Comparison of ENCODE assay signal across 15 cellular contexts in genomic region chr2:64532030-64532429, GRCh38. TPM values are rescaled to one million over a fixed set of nuclear protein-coding genes. Genes with fewer than 3 reads are reported as not detected.
DNase-seq lines count a peak whose midpoint lies in the region; ATAC-seq, FAIRE-seq and TF ChIP-seq lines count a peak whose summit lies in the region.
"Had no signal": no experiment of that assay in that cellular context is flagged by ENCODE, and none has a peak within 500 bp of the region (broad histone marks: within the 10 kb centered on the region; RNA-seq: fewer than 3 reads in every experiment).

No MANE protein-coding gene starts in this region.

- H3K36me3 ChIP-seq in HepG2 (replicated peaks in 1 of 2; ENCODE audit: control insufficient read depth in 1 of 2, insufficient read depth in 2 of 2, low read length in 2 of 2) (peaks cover 2 to 4% of the 10 kb centered on the region in 2 experiments; a peak in 2 of 5 replicates), right lobe of liver (no peaks in the 10 kb centered on the region), esophagus squamous epithelium (peaks cover 0 to 7% (median 0%) of the 10 kb centered on the region in 3 donors)

- H3K4me1 ChIP-seq in HepG2 (ENCODE audit: insufficient read depth, low read length) = peaks cover 52% of the 10 kb centered on the region
- H3K4me1 ChIP-seq in right lobe of liver = peaks cover 0 to 25% (median 5%) of the 10 kb centered on the region in 4 donors
- peaks cover 0 to 52% (median 0%) of the 10 kb centered on the region in 3 donors for H3K4me1 ChIP-seq in esophagus squamous epithelium

- H2AFZ ChIP-seq in HepG2 (ENCODE audit: low read length) = no peak overlapping the region

- H3K4me3 Mint-ChIP-seq in activated T-helper 2 cell treated with anti-CD3 and anti-CD28 coated beads, Interferon-gamma antibody, Interleukin-2, Interleukin-4, amounts not matched to agents 10 μg/mL and 5 μg/mL and 100 μg/mL, durations not matched to agents 14 hours and 24 hours and 36 hours (ENCODE audit: low read depth) = no peak overlapping the region
- H3K4me3 Mint-ChIP-seq in naive thymus-derived CD8-positive, alpha-beta T cell = peak overlapping the region in 3 of 10 donors; percentile 0 to 34 (median 20)
- H3K4me3 Mint-ChIP-seq in activated CD8-positive, alpha-beta memory T cell treated with anti-CD3 and anti-CD28 coated beads, Interleukin-2, amount 10 ng/mL, durations not matched to agents 7 days and 5 days = no peak overlapping the region

- H3K27me3 Mint-ChIP-seq in activated T-helper 2 cell treated with anti-CD3 and anti-CD28 coated beads, Interferon-gamma antibody, Interleukin-2, Interleukin-4, amounts not matched to agents 10 μg/mL and 5 μg/mL and 100 μg/mL, durations not matched to agents 14 hours and 24 hours and 36 hours (ENCODE audit: low read depth) = no peaks in the 10 kb centered on the region
- no peaks in the 10 kb centered on the region for H3K27me3 Mint-ChIP-seq in naive thymus-derived CD8-positive, alpha-beta T cell
- H3K27me3 Mint-ChIP-seq in activated CD8-positive, alpha-beta memory T cell treated with anti-CD3 and anti-CD28 coated beads, Interleukin-2, amount 10 ng/mL, durations not matched to agents 7 days and 5 days = no peaks in the 10 kb centered on the region

- peaks cover 42% of the 10 kb centered on the region for H3K36me3 Mint-ChIP-seq in activated T-helper 2 cell treated with anti-CD3 and anti-CD28 coated beads, Interferon-gamma antibody, Interleukin-2, Interleukin-4, amounts not matched to agents 10 μg/mL and 5 μg/mL and 100 μg/mL, durations not matched to agents 14 hours and 24 hours and 36 hours (ENCODE audit: low read depth)
- H3K36me3 Mint-ChIP-seq in naive thymus-derived CD8-positive, alpha-beta T cell = peaks cover 0 to 8% (median 4%) of the 10 kb centered on the region in 3 donors
- peaks cover 25% of the 10 kb centered on the region for H3K36me3 Mint-ChIP-seq in activated CD8-positive, alpha-beta memory T cell treated with anti-CD3 and anti-CD28 coated beads, Interleukin-2, amount 10 ng/mL, durations not matched to agents 7 days and 5 days

- H3K9me3 ChIP-seq in HepG2 (ENCODE audit: low read length) (no peaks in the 10 kb centered on the region), right lobe of liver (no peaks in the 10 kb centered on the region), esophagus squamous epithelium (no peaks in the 10 kb centered on the region)

- no peak for FAIRE-seq in HepG2 (lab: Jason Lieb, UNC)
- FAIRE-seq: H54 had no signal

- in situ Hi-C loops in HepG2 (cut with HindIII; ENCODE audit: extremely low pct_ligation_motif_present, low pct_unique_long_range_greater_than_20kb) = no loop called here

- POLR2A ChIA-PET in HepG2 (lab: Yijun Ruan, JAX) = interaction anchor here (1.4 kb wide), 1 partner anchor 9 kb away, joined by 4 read pairs; no protein-coding TSS in a partner anchor
- POLR2A ChIA-PET in naive thymus-derived CD8-positive, alpha-beta T cell (lab: Charles Lee) = no interaction called here

- ATAC-seq in HepG2 = no peak
- no peak for ATAC-seq in right lobe of liver
- ATAC-seq in naive thymus-derived CD8-positive, alpha-beta T cell = no peak
- no peak for ATAC-seq in activated CD8-positive, alpha-beta memory T cell treated with anti-CD3 and anti-CD28 coated beads, Interleukin-2, amount 10 ng/mL, durations not matched to agents 7 days and 5 days

- DNase-seq in HepG2 (ENCODE audit: low spot score) = no peak
- DNase-seq in right lobe of liver = no peak
- DNase-seq in activated T-helper 2 cell treated with anti-CD3 and anti-CD28 coated beads, Interferon-gamma antibody, Interleukin-2, Interleukin-4, amounts not matched to agents 10 μg/mL and 5 μg/mL and 100 μg/mL, durations not matched to agents 14 hours and 24 hours and 36 hours (ENCODE audit: low spot score) = no peak
- no peak for DNase-seq in naive thymus-derived CD8-positive, alpha-beta T cell
- no peak for DNase-seq in iPS-NIHi11 (ENCODE audit: low spot score)
- DNase-seq in esophagus squamous epithelium (lab: John Stamatoyannopoulos, UW) = no peak
- DNase-seq in activated CD8-positive, alpha-beta memory T cell treated with anti-CD3 and anti-CD28 coated beads, Interleukin-2, amount 10 ng/mL, durations not matched to agents 7 days and 5 days = no peak
- DNase-seq in NCI-H82 treated with DMSO at 0.1 percent for 48 hours (lab: John Stamatoyannopoulos, UW; ENCODE audit: unreplicated experiment) = no peak
- DNase-seq: 8988T, DMS 273 treated with DMSO at 0.1 percent for 48 hours, GDM1, IMR-90, NCI-H187 treated with DMSO at 0.1 percent for 48 hours had no signal

- intact Hi-C loops in HepG2 (cut with micrococcal nuclease; ENCODE audit: unreplicated experiment) (no loop called here), right lobe of liver (cut with DNase I) (no loop called here), esophagus squamous epithelium (cut with DNase I) (no loop called here)
- intact Hi-C loops in activated T-helper 2 cell treated with anti-CD3 and anti-CD28 coated beads, Interferon-gamma antibody, Interleukin-2, Interleukin-4, amounts not matched to agents 10 μg/mL and 5 μg/mL and 100 μg/mL, durations not matched to agents 14 hours and 24 hours and 36 hours (cut with micrococcal nuclease) = no loop called here

- H3K4me3 ChIP-seq in HepG2 (replicated peaks in 1 of 3; ENCODE audit: insufficient read depth in 1 of 3, low read depth in 2 of 3, low read length in 3 of 3) (no peak overlapping the region), right lobe of liver (no peak overlapping the region), esophagus squamous epithelium (no peak overlapping the region)

- H3K27ac ChIP-seq in HepG2 (ENCODE audit: extremely low read length, insufficient read depth, low read length) (no peak overlapping the region), right lobe of liver (no peak overlapping the region), esophagus squamous epithelium (no peak overlapping the region)
- H3K27ac ChIP-seq: RWPE1 had no signal

- TF ChIP-seq RAD21 in HepG2 (CRISPR knock-in tag; IDR thresholded peaks at IDR 0.05) = no peak

- TF ChIP-seq CTCF in HepG2 (CRISPR knock-in tag; IDR thresholded peaks at IDR 0.05) (no peak), right lobe of liver (IDR thresholded peaks at IDR 0.05) (no peak), esophagus squamous epithelium (IDR thresholded peaks at IDR 0.05) (no peak)

- H3K4me1 Mint-ChIP-seq in activated T-helper 2 cell treated with anti-CD3 and anti-CD28 coated beads, Interferon-gamma antibody, Interleukin-2, Interleukin-4, amounts not matched to agents 10 μg/mL and 5 μg/mL and 100 μg/mL, durations not matched to agents 14 hours and 24 hours and 36 hours (ENCODE audit: low read depth) = peaks cover 45% of the 10 kb centered on the region
- H3K4me1 Mint-ChIP-seq in naive thymus-derived CD8-positive, alpha-beta T cell = peaks cover 26 to 77% (median 60%) of the 10 kb centered on the region in 4 donors
- H3K4me1 Mint-ChIP-seq in activated CD8-positive, alpha-beta memory T cell treated with anti-CD3 and anti-CD28 coated beads, Interleukin-2, amount 10 ng/mL, durations not matched to agents 7 days and 5 days = peaks cover 51% of the 10 kb centered on the region

- peak overlapping the region; percentile 14 for H3K27ac Mint-ChIP-seq in activated T-helper 2 cell treated with anti-CD3 and anti-CD28 coated beads, Interferon-gamma antibody, Interleukin-2, Interleukin-4, amounts not matched to agents 10 μg/mL and 5 μg/mL and 100 μg/mL, durations not matched to agents 14 hours and 24 hours and 36 hours
- H3K27ac Mint-ChIP-seq in naive thymus-derived CD8-positive, alpha-beta T cell = peak overlapping the region in 8 of 10 donors; percentile 17 to 81 (median 40)
- H3K27ac Mint-ChIP-seq in activated CD8-positive, alpha-beta memory T cell treated with anti-CD3 and anti-CD28 coated beads, Interleukin-2, amount 10 ng/mL, durations not matched to agents 7 days and 5 days = no peak overlapping the region

- TF ChIP-seq EP300 in HepG2 (IDR thresholded peaks at IDR 0.05; ENCODE audit: low read depth in 2 of 2, low read length in 2 of 2) (no peak), HepG2 (CRISPR knock-in tag; IDR thresholded peaks at IDR 0.05; ENCODE audit: borderline replicate concordance) (no peak)

- TF ChIP-seq POLR2A in HepG2 (IDR thresholded peaks at IDR 0.05; ENCODE audit: insufficient read depth in 1 of 2, low read depth in 2 of 2, low read length in 2 of 2) (no peak), right lobe of liver (IDR thresholded peaks at IDR 0.05) (no peak), esophagus squamous epithelium (IDR thresholded peaks at IDR 0.05) (no peak)

- no peak overlapping the region for H3K4me2 ChIP-seq in HepG2 (ENCODE audit: low read depth, low read length)

- H3K9me3 Mint-ChIP-seq in activated T-helper 2 cell treated with anti-CD3 and anti-CD28 coated beads, Interferon-gamma antibody, Interleukin-2, Interleukin-4, amounts not matched to agents 10 μg/mL and 5 μg/mL and 100 μg/mL, durations not matched to agents 14 hours and 24 hours and 36 hours = no peaks in the 10 kb centered on the region
- H3K9me3 Mint-ChIP-seq in naive thymus-derived CD8-positive, alpha-beta T cell = no peaks in the 10 kb centered on the region
- H3K9me3 Mint-ChIP-seq in activated CD8-positive, alpha-beta memory T cell treated with anti-CD3 and anti-CD28 coated beads, Interleukin-2, amount 10 ng/mL, durations not matched to agents 7 days and 5 days (ENCODE audit: low read depth) = no peaks in the 10 kb centered on the region

- CTCF ChIA-PET in HepG2 (lab: Yijun Ruan, JAX; ENCODE audit: low intra/inter-chr PET ratio, low total read pairs) = no interaction called here
- CTCF ChIA-PET in activated CD8-positive, alpha-beta memory T cell treated with anti-CD3 and anti-CD28 coated beads, Interleukin-2, amount 10 ng/mL, durations not matched to agents 7 days and 5 days (lab: Charles Lee) = interaction anchor here (1.0 to 3.6 kb wide), 2 partner anchors 8 to 9 kb away, joined by 4 to 19 read pairs; partner anchors contain the start of gene AFTPH

- no TSS peak for BruUV-seq in HepG2 (replicated peaks; lab: Mats Ljungman, UMichigan)

- 0 out of 2 replicates have a peak, but pooled peaks cover 7% of the 10 kb centered on the region for H4K20me1 ChIP-seq in HepG2 (ENCODE audit: insufficient read depth, low read length)

- H3K9ac ChIP-seq in HepG2 (ENCODE audit: insufficient read depth, low read depth, low read length) = no peak overlapping the region

- H3K27me3 ChIP-seq in HepG2 (ENCODE audit: control insufficient read depth in 1 of 2, insufficient read depth in 2 of 2, low read length in 2 of 2) = no peaks in the 10 kb centered on the region
- H3K27me3 ChIP-seq in right lobe of liver = no peaks in the 10 kb centered on the region
- H3K27me3 ChIP-seq in esophagus squamous epithelium = no peaks in the 10 kb centered on the region

- peaks cover 95% of the 10 kb centered on the region for H3K79me2 ChIP-seq in HepG2 (ENCODE audit: insufficient read depth, low read length)

RNA-seq across cellular contexts. Expression of gene AFTPH, which starts 7.9 kb away (rescaled TPM):
- total RNA-seq in HepG2 (2016; rRNA removed; fragmentation: Illumina TruSeq; extraction: Trizol) (36.8 and 45.9 TPM in 2 replicates), right lobe of liver (10 to 100 TPM; 14.9 to 24.4 (median 19.8) TPM), esophagus squamous epithelium (10 to 100 TPM; 30.3 to 52.8 (median 43.8) TPM)
- total RNA-seq in HepG2 (2016; cell fraction: cytosol; rRNA removed; fragmentation: Illumina TruSeq; extraction: Trizol; ENCODE audit: low read depth) = 17.9 and 21.2 TPM in 2 replicates
- total RNA-seq in HepG2 (2016; cell fraction: insoluble cytoplasmic fraction; rRNA removed; fragmentation: Illumina TruSeq; extraction: Trizol) = 36.6 and 50.6 TPM in 2 replicates
- 30.5 and 36.5 TPM in 2 replicates for total RNA-seq in HepG2 (2016; cell fraction: membrane; rRNA removed; fragmentation: Illumina TruSeq; extraction: Trizol)
- 27.4 and 31.1 TPM in 2 replicates for total RNA-seq in HepG2 (2016; cell fraction: nucleus; rRNA removed; fragmentation: Illumina TruSeq; extraction: Trizol)
- polyA plus RNA-seq in HepG2 (2011; rRNA removed) = 22.6 and 27.5 TPM in 2 replicates
- 12.5 and 16.4 TPM in 2 replicates for polyA plus RNA-seq in HepG2 (2011; cell fraction: cytosol; rRNA removed)
- polyA plus RNA-seq in HepG2 (2011; cell fraction: nucleus; rRNA removed) = 8.6 and 11.4 TPM in 2 replicates
- polyA plus RNA-seq in HepG2 (2012) = 19.6 and 29.6 TPM in 2 replicates
- 3.8 and 5.1 TPM in 2 replicates for polyA plus RNA-seq in HepG2 (2016; cell fraction: cytosol; fragmentation: Illumina TruSeq; extraction: Trizol; ENCODE audit: low read depth)
- 41.1 and 41.2 TPM in 2 replicates for polyA plus RNA-seq in HepG2 (2016; cell fraction: insoluble cytoplasmic fraction; fragmentation: Illumina TruSeq; extraction: Trizol; ENCODE audit: low read depth)
- 11.6 and 13.1 TPM in 2 replicates for polyA plus RNA-seq in HepG2 (2016; cell fraction: membrane; fragmentation: Illumina TruSeq; extraction: Trizol; ENCODE audit: low read depth)
- 35.6 and 37.0 TPM in 2 replicates for polyA plus RNA-seq in HepG2 (2016; cell fraction: nucleus; fragmentation: Illumina TruSeq; extraction: Trizol; ENCODE audit: insufficient read depth, low read depth)
- 9.2 and 13.7 TPM in 2 replicates for polyA minus RNA-seq in HepG2 (2011; rRNA and poly(A)+ RNA removed; ENCODE audit: low replicate concordance)
- 16.5 and 19.2 TPM in 2 replicates for polyA minus RNA-seq in HepG2 (2011; cell fraction: cytosol; rRNA and poly(A)+ RNA removed)
- 36.2 and 39.9 TPM in 2 replicates for polyA minus RNA-seq in HepG2 (2011; cell fraction: nucleus; rRNA and poly(A)+ RNA removed)
- total RNA-seq in activated T-helper 2 cell treated with anti-CD3 and anti-CD28 coated beads, Interferon-gamma antibody, Interleukin-2, Interleukin-4, amounts not matched to agents 10 μg/mL and 5 μg/mL and 100 μg/mL, durations not matched to agents 14 hours and 24 hours and 36 hours = 34.6 and 36.6 TPM in 2 replicates
- 10 to 100 TPM; 49.5 to 51.6 TPM for total RNA-seq in naive thymus-derived CD8-positive, alpha-beta T cell
- polyA plus RNA-seq in naive thymus-derived CD8-positive, alpha-beta T cell = 10 to 100 TPM; 20.9 to 23.6 (median 22.5) TPM
- total RNA-seq in activated CD8-positive, alpha-beta memory T cell treated with anti-CD3 and anti-CD28 coated beads, Interleukin-2, amount 10 ng/mL, durations not matched to agents 7 days and 5 days = 10 to 100 TPM; 32.9 to 43.5 TPM
